Comparison of ENCODE assay signal across 11 cellular contexts in genomic region chr10:115033898-115034297, GRCh38. TPM values are rescaled to one million over a fixed set of nuclear protein-coding genes. Genes with fewer than 3 reads are reported as not detected.
"Had no signal": no experiment of that assay in that cellular context is flagged by ENCODE, and none has a peak within 500 bp of the region (broad histone marks: within the 10 kb centered on the region; RNA-seq: fewer than 3 reads in every experiment).

No MANE protein-coding gene starts in this region.

- H3K9me3 ChIP-seq: HAP-1 had no signal

- H3K9ac ChIP-seq: GM23248 had no signal

- FAIRE-seq: H1, H54 had no signal

- H3K27ac ChIP-seq: GM23248 had no signal

- H2AFZ ChIP-seq: GM23248 had no signal

- H3K4me3 Mint-ChIP-seq: GM23338, H9, HFFc6 had no signal

- ATAC-seq: GM23338, HCT116 had no signal

- H3K27ac Mint-ChIP-seq: GM23338, H9, HFFc6 had no signal

- H3K36me3 ChIP-seq: HAP-1 had no signal

- H3K4me3 ChIP-seq: GM23248, GM23338, HAP-1 had no signal

- H3K4me2 ChIP-seq: GM23338 had no signal

- H3K4me1 ChIP-seq: HAP-1 had no signal

- DNase-seq: GM23248, GOT3, H7, H9, HCEC 1CT, HFFc6 had no signal

RNA-seq across cellular contexts. Expression of gene ATRNL1, which starts 59.3 kb away (rescaled TPM):
- total RNA-seq: GM23248 had no signal
- polyA plus RNA-seq: GM23248 had no signal
